ENCODE assay signal across 16 cellular contexts in the genomic region with DNA sequence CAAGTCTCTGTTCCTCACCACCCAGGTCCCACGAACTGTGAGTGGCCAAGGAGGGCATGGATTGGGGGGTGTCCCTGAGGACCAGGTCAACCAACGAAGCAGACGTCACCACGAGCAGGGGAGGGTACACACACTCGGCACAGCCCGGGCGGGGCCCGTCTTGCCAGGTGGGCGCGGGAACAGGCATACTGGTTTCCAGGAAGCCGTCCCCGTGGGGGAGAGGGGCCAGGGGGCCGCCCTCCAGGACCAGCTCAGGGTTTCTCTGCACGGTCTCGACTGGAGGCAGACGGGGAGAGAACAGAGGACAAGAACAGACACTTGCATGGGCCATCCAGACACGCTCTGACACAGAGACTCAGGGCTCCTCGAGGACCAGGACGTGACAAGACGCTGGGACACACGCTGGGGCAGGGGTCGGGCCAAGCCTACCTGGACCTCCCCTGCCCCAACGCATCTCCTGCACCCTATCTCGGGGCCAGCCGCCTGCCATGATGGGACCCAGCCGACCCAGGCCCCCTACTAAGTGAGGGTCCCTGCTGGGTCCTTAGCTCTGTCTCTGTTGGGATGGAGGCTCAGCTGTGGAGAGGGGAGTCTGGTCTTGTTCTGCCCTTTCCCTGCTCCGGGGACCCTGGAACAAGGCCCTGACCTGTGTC. TPM values are rescaled to one million over a fixed set of nuclear protein-coding genes. Genes with fewer than 3 reads are reported as not detected.
DNase-seq lines count a peak whose midpoint lies in the region; ATAC-seq and TF ChIP-seq lines count a peak whose summit lies in the region.
"Had no signal": no experiment of that assay in that cellular context is flagged by ENCODE, and none has a peak within 500 bp of the region (broad histone marks: within the 10 kb centered on the region; RNA-seq: fewer than 3 reads in every experiment).

No MANE protein-coding gene starts in this region.

- peaks cover 2% of the 10 kb centered on the region for H3K4me1 ChIP-seq in right cardiac atrium (ENCODE audit: control insufficient read depth, insufficient read depth, low read length)
- peaks cover 0 to 15% (median 9%) of the 10 kb centered on the region in 9 donors for H3K4me1 ChIP-seq in heart right ventricle
- H3K4me1 ChIP-seq in HEK293 (ENCODE audit: control insufficient read depth, insufficient read depth, low read length): no peaks in the 10 kb centered on the region
- H3K4me1 ChIP-seq: BLaER1 treated with 17β-estradiol and CSF1 and Interleukin-3, amounts not matched to agents 10 nM and 100 nM had no signal

- ATAC-seq in right cardiac atrium (no peak), heart right ventricle (no peak), HG03469 (IDR thresholded peaks at IDR 0.05; ENCODE audit: unreplicated experiment) (no peak)
- no peak for ATAC-seq in stimulated activated memory B cell treated with anti-CD40 and anti-IgM and Interleukin-4, amounts not matched to agents 10 μg/mL and 1 μg/mL and 100 μg/mL, for 72 hours
- ATAC-seq: HCT116 had no signal

- POLR2A ChIA-PET in HEK293 (lab: Yijun Ruan, JAX): no interaction called here

- H3K9me3 Mint-ChIP-seq in neural crest cell (no peaks in the 10 kb centered on the region), HFFc6 (no peaks in the 10 kb centered on the region)
- no peaks in the 10 kb centered on the region for H3K9me3 Mint-ChIP-seq in stimulated activated memory B cell treated with anti-CD40 and anti-IgM and Interleukin-4, amounts not matched to agents 10 μg/mL and 1 μg/mL and 100 μg/mL, for 72 hours
- H3K9me3 Mint-ChIP-seq: CD4-positive, alpha-beta T cell had no signal

- WGBS in right cardiac atrium: 82% methylated on average over 27 of the region's 27 CpGs
- WGBS in heart right ventricle, 2 donors: 85 to 91% methylated on average over 27 of the region's 27 CpGs

- H3K27me3 ChIP-seq in right cardiac atrium (ENCODE audit: control insufficient read depth, insufficient read depth): no peaks in the 10 kb centered on the region
- H3K27me3 ChIP-seq in heart right ventricle: no peaks in the 10 kb centered on the region
- H3K27me3 ChIP-seq: BLaER1 treated with 17β-estradiol and CSF1 and Interleukin-3, amounts not matched to agents 10 nM and 100 nM had no signal

- no peak for TF ChIP-seq CTCF in heart right ventricle (IDR thresholded peaks at IDR 0.05)
- TF ChIP-seq CTCF in HEK293 (tag by site-specific recombination; IDR thresholded peaks at IDR 0.05): no peak
- TF ChIP-seq CTCF in neural crest cell (conservative IDR thresholded peaks at IDR 0.05): no peak
- TF ChIP-seq CTCF in HFFc6 (IDR thresholded peaks at IDR 0.05): no peak

- DNase-seq in right cardiac atrium: peak in 2 of 3 donors; percentile 56 to 64
- DNase-seq in heart right ventricle: no peak
- DNase-seq in neural crest cell (ENCODE audit: low read depth, low spot score): no peak
- no peak for DNase-seq in activated T-cell treated with anti-CD3 and anti-CD28 coated beads for 4 hours
- DNase-seq in HFFc6: no peak
- DNase-seq: ACHN; Calu3; CD4-positive, alpha-beta T cell; DMS79 treated with DMSO at 0.1 percent for 48 hours; EL; IMR-90 had no signal

- peaks cover 0 to 96% (median 10%) of the 10 kb centered on the region in 9 donors for H3K36me3 ChIP-seq in heart right ventricle
- H3K36me3 ChIP-seq in HEK293 (ENCODE audit: control insufficient read depth in 2 of 2, insufficient read depth in 1 of 2, low read length in 2 of 2): peaks cover 0 to 5% of the 10 kb centered on the region in 2 experiments; a peak in 1 of 3 replicates

- H3K27ac ChIP-seq in right cardiac atrium (ENCODE audit: low read length) (no peak overlapping the region), heart right ventricle (no peak overlapping the region), HEK293 (ENCODE audit: extremely low read depth, low read depth, low read length) (no peak overlapping the region)
- H3K27ac ChIP-seq: BLaER1 treated with 17β-estradiol and CSF1 and Interleukin-3, amounts not matched to agents 10 nM and 100 nM had no signal

- H3K9me3 ChIP-seq in right cardiac atrium (ENCODE audit: control insufficient read depth, low read length) (no peaks in the 10 kb centered on the region), heart right ventricle (no peaks in the 10 kb centered on the region), HEK293 (ENCODE audit: control insufficient read depth, insufficient read depth, low read depth, low read length) (no peaks in the 10 kb centered on the region)
- H3K9me3 ChIP-seq: BLaER1 treated with 17β-estradiol and CSF1 and Interleukin-3, amounts not matched to agents 10 nM and 100 nM had no signal

- no peak overlapping the region for H3K4me3 Mint-ChIP-seq in neural crest cell
- H3K4me3 Mint-ChIP-seq in stimulated activated memory B cell treated with anti-CD40 and anti-IgM and Interleukin-4, amounts not matched to agents 10 μg/mL and 1 μg/mL and 100 μg/mL, for 72 hours: no peak overlapping the region
- no peak overlapping the region for H3K4me3 Mint-ChIP-seq in HFFc6
- H3K4me3 Mint-ChIP-seq: CD4-positive, alpha-beta T cell had no signal

- H3K4me3 ChIP-seq in right cardiac atrium (ENCODE audit: low read length): no peak overlapping the region
- no peak overlapping the region for H3K4me3 ChIP-seq in heart right ventricle
- H3K4me3 ChIP-seq in HEK293 (ENCODE audit: low read depth, low read length): no peak overlapping the region
- H3K4me3 ChIP-seq: BLaER1 treated with 17β-estradiol and CSF1 and Interleukin-3, amounts not matched to agents 10 nM and 100 nM had no signal

- intact Hi-C loops in right cardiac atrium (cut with DNase I) (no loop called here), heart right ventricle (cut with DNase I) (no loop called here)

- H3K27ac Mint-ChIP-seq in neural crest cell (ENCODE audit: unreplicated experiment): peak overlapping the region; percentile 71
- peak overlapping the region; percentile 63 for H3K27ac Mint-ChIP-seq in stimulated activated memory B cell treated with anti-CD40 and anti-IgM and Interleukin-4, amounts not matched to agents 10 μg/mL and 1 μg/mL and 100 μg/mL, for 72 hours
- no peak overlapping the region for H3K27ac Mint-ChIP-seq in HFFc6
- H3K27ac Mint-ChIP-seq: CD4-positive, alpha-beta T cell had no signal

- CTCF ChIA-PET in HEK293 (lab: Yijun Ruan, JAX): no interaction called here

- H3K27me3 Mint-ChIP-seq in neural crest cell (ENCODE audit: low read depth): no peaks in the 10 kb centered on the region
- H3K27me3 Mint-ChIP-seq in stimulated activated memory B cell treated with anti-CD40 and anti-IgM and Interleukin-4, amounts not matched to agents 10 μg/mL and 1 μg/mL and 100 μg/mL, for 72 hours: no peaks in the 10 kb centered on the region
- peaks cover 9% of the 10 kb centered on the region; the same call in 1 of the 2 replicates for H3K27me3 Mint-ChIP-seq in HFFc6 (ENCODE audit: insufficient read depth)
- H3K27me3 Mint-ChIP-seq: CD4-positive, alpha-beta T cell had no signal

- H3K36me3 Mint-ChIP-seq in neural crest cell (ENCODE audit: low read depth): no peaks in the 10 kb centered on the region
- H3K36me3 Mint-ChIP-seq in stimulated activated memory B cell treated with anti-CD40 and anti-IgM and Interleukin-4, amounts not matched to agents 10 μg/mL and 1 μg/mL and 100 μg/mL, for 72 hours: peaks cover 12% of the 10 kb centered on the region
- no peaks in the 10 kb centered on the region for H3K36me3 Mint-ChIP-seq in HFFc6 (ENCODE audit: low read depth)

- no peaks in the 10 kb centered on the region for H3K4me1 Mint-ChIP-seq in neural crest cell
- peaks cover 23% of the 10 kb centered on the region for H3K4me1 Mint-ChIP-seq in stimulated activated memory B cell treated with anti-CD40 and anti-IgM and Interleukin-4, amounts not matched to agents 10 μg/mL and 1 μg/mL and 100 μg/mL, for 72 hours
- H3K4me1 Mint-ChIP-seq in HFFc6 (ENCODE audit: low read depth): no peaks in the 10 kb centered on the region

TF ChIP-seq in HEK293, 187 proteins besides CTCF, POLR2A, EP300 and RAD21 (continues in another document):
- TF ChIP-seq, protein P1, sequence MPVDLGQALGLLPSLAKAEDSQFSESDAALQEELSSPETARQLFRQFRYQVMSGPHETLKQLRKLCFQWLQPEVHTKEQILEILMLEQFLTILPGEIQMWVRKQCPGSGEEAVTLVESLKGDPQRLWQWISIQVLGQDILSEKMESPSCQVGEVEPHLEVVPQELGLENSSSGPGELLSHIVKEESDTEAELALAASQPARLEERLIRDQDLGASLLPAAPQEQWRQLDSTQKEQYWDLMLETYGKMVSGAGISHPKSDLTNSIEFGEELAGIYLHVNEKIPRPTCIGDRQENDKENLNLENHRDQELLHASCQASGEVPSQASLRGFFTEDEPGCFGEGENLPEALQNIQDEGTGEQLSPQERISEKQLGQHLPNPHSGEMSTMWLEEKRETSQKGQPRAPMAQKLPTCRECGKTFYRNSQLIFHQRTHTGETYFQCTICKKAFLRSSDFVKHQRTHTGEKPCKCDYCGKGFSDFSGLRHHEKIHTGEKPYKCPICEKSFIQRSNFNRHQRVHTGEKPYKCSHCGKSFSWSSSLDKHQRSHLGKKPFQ (tag by site-specific recombination; IDR thresholded peaks at IDR 0.05): no peak
- TF ChIP-seq ZNF114 (tag by site-specific recombination; IDR thresholded peaks at IDR 0.05): no peak
- TF ChIP-seq ZSCAN16 (tag by site-specific recombination; IDR thresholded peaks at IDR 0.05): no peak
- no peak for TF ChIP-seq ZNF664 (tag by site-specific recombination; IDR thresholded peaks at IDR 0.05)

RNA-seq across cellular contexts. Expression of a gene that starts 11.3 kb away (rescaled TPM):
- total RNA-seq in right cardiac atrium: 100 to 1,000 TPM; 158 to 185 (median 168) TPM
- polyA plus RNA-seq in right cardiac atrium: 299 TPM
- total RNA-seq in heart right ventricle: 100 to 1,000 TPM; 125 to 161 (median 137) TPM
- polyA plus RNA-seq in heart right ventricle: 100 to 1,000 TPM; 226 to 319 TPM
- 173 and 180 TPM in 2 replicates for total RNA-seq in neural crest cell
- 100 to 1,000 TPM; 128 to 180 (median 149) TPM for total RNA-seq in HFFc6 (2021; fragmentation: NEBNext Ultra II Directional; extraction: Animal tissue kit (Norgen Biotek cat#: 25700))

RNA-seq across cellular contexts. Expression of a gene that starts 16.7 kb away (rescaled TPM):
- 10 to 100 TPM in 3 of 4 donors, 1 to 10 TPM in 1; 9.6 to 17.8 (median 14.7) TPM for total RNA-seq in right cardiac atrium
- polyA plus RNA-seq in right cardiac atrium: 14.6 TPM
- 10 to 100 TPM; 10.6 to 17.1 (median 12.0) TPM for total RNA-seq in heart right ventricle
- 10 to 100 TPM; 12.0 to 15.9 TPM for polyA plus RNA-seq in heart right ventricle
- total RNA-seq in neural crest cell: 17.2 and 18.1 TPM in 2 replicates
- total RNA-seq in HFFc6 (2021; fragmentation: NEBNext Ultra II Directional; extraction: Animal tissue kit (Norgen Biotek cat#: 25700)): 10 to 100 TPM; 16.2 to 18.3 (median 17.6) TPM

RNA-seq across cellular contexts. Expression of a gene that starts 25.5 kb away (rescaled TPM):
- 1 to 10 TPM; 6.0 to 7.0 (median 6.7) TPM for total RNA-seq in right cardiac atrium
- polyA plus RNA-seq in right cardiac atrium: 5.2 TPM
- total RNA-seq in heart right ventricle: 1 to 10 TPM; 2.7 to 5.8 (median 4.5) TPM
- 1 to 10 TPM; 1.9 to 6.0 TPM for polyA plus RNA-seq in heart right ventricle
- total RNA-seq in neural crest cell: 14.2 and 16.3 TPM in 2 replicates
- total RNA-seq in HFFc6 (2021; fragmentation: NEBNext Ultra II Directional; extraction: Animal tissue kit (Norgen Biotek cat#: 25700)): 10 to 100 TPM in 3 of 6 experiments, 1 to 10 TPM in 3; 9.2 to 11.1 (median 10.0) TPM

Comparison
In these comparisons a context has a peak if more than half of its experiments do, and no peak if none do; other contexts are left out.
1. DNase-seq: peak in right cardiac atrium (2 of 3); none in heart right ventricle (0 of 2), neural crest cell (single experiment), activated T-cell treated with anti-CD3 and anti-CD28 coated beads for 4 hours (single experiment) and HFFc6 (single experiment).